Comparison of ENCODE assay signal across 15 cellular contexts in the genomic region with DNA sequence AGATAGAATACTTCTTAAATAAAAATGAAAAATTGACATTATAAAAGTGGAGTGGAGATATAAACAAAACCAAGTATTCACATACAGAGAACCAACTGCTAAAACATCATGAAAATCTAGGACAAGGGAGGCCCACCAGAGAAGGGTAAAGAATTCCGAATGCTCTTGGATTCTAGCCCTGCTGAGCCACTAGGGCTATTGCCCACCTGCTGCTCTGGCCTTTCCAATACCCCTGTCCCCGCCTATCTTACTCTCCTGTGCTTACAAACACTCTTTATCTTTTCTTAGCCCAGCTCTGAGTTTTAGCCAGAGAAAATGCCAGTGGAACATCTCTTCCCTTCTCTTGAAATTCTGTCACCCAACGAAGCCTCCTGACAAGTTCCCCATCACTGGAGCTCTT.
A peak's percentile ranks its signal among the peaks of the same experiment; 100 is the strongest.
DNase-seq lines count a peak whose midpoint lies in the region; ATAC-seq and TF ChIP-seq lines count a peak whose summit lies in the region.
"Had no signal": no experiment of that assay in that cellular context is flagged by ENCODE, and none has a peak within 500 bp of the region (broad histone marks: within the 10 kb centered on the region; RNA-seq: fewer than 3 reads in every experiment).

No MANE protein-coding gene starts in this region.

- H2BK5ac ChIP-seq in mesendoderm (ENCODE audit: low read length): no peak overlapping the region

- H3K36me3 Mint-ChIP-seq in GM23338 (ENCODE audit: low read depth) (peaks cover 28% of the 10 kb centered on the region), endodermal cell (ENCODE audit: low read depth) (peaks cover 10% of the 10 kb centered on the region)
- H3K36me3 Mint-ChIP-seq: CD8-positive, alpha-beta T cell had no signal

- peak; percentile 63 for DNase-seq in GM23338 (ENCODE audit: low spot score)
- peak; percentile 76 for DNase-seq in endodermal cell
- DNase-seq in mesendoderm: peak; percentile 77
- no peak for DNase-seq in hepatic stellate cell (ENCODE audit: low spot score)
- DNase-seq in NCI-H2171 (lab: John Stamatoyannopoulos, UW): no peak
- no peak for DNase-seq in gastrocnemius medialis
- DNase-seq: 8988T; Calu3; CD8-positive, alpha-beta T cell; GDM1; HCEC 1CT had no signal

- H3K4me1 Mint-ChIP-seq in GM23338 (peaks cover 59% of the 10 kb centered on the region), endodermal cell (peaks cover 75% of the 10 kb centered on the region)

- H3K9me2 ChIP-seq in GM23338 (ENCODE audit: insufficient read depth): no peaks in the 10 kb centered on the region

- no peaks in the 10 kb centered on the region for H3K27me3 ChIP-seq in GM23338 (ENCODE audit: insufficient read depth)
- no peaks in the 10 kb centered on the region for H3K27me3 ChIP-seq in HUES64 (ENCODE audit: insufficient read depth, low read length)
- no peaks in the 10 kb centered on the region for H3K27me3 ChIP-seq in endodermal cell (ENCODE audit: control insufficient read depth, insufficient read depth, low read length, poor library complexity, severe bottlenecking)
- H3K27me3 ChIP-seq in mesendoderm (ENCODE audit: insufficient read depth, low read length, poor library complexity): no peaks in the 10 kb centered on the region
- H3K27me3 ChIP-seq in gastrocnemius medialis: no peaks in the 10 kb centered on the region
- H3K27me3 ChIP-seq: BLaER1 had no signal

- H3F3A ChIP-seq in GM23338 (replicated peaks; ENCODE audit: low read depth): no peaks in the 10 kb centered on the region

- WGBS in HUES64: 53% methylated on average over 3 of the region's 3 CpGs
- WGBS in endodermal cell (ENCODE audit: insufficient coverage in 1 of 2, insufficient read length in 1 of 2), 2 experiments: 56 to 71% methylated on average over 3 of the region's 3 CpGs
- WGBS in mesendoderm (ENCODE audit: extremely low coverage, insufficient coverage, low lambda C conversion rate): no CpG with 5 or more reads among the region's 3 CpGs

- H3K9ac ChIP-seq in HUES64 (ENCODE audit: low read depth, low read length) (no peak overlapping the region), endodermal cell (ENCODE audit: extremely low read depth, low read length, poor library complexity, severe bottlenecking) (no peak overlapping the region), mesendoderm (ENCODE audit: low read length) (no peak overlapping the region)
- H3K9ac ChIP-seq: BLaER1, KMS-11 had no signal

- no peak for TF ChIP-seq POLR2A in gastrocnemius medialis (IDR thresholded peaks at IDR 0.05)

- H2BK15ac ChIP-seq in mesendoderm (replicated peaks; ENCODE audit: low read depth): no peak overlapping the region

- in situ Hi-C loops in gastrocnemius medialis (cut with MboI; ENCODE audit: low sequenced_read_pairs in 4 of 4): no loop called here

- H3K79me2 ChIP-seq in GM23338 (replicated peaks; ENCODE audit: insufficient read depth): peaks cover 93% of the 10 kb centered on the region
- H3K79me2 ChIP-seq in mesendoderm (ENCODE audit: control insufficient read depth, insufficient read depth, low read length): peaks cover 6% of the 10 kb centered on the region

- no peak overlapping the region for H3K23ac ChIP-seq in mesendoderm (ENCODE audit: low read length)

- H4K20me1 ChIP-seq in GM23338 (replicated peaks; ENCODE audit: insufficient read depth): 0 out of 2 replicates have a peak, but pooled peaks cover 3% of the 10 kb centered on the region
- H4K20me1 ChIP-seq: BLaER1 had no signal

- no peak overlapping the region for H2AFZ ChIP-seq in GM23338

- peak overlapping the region; percentile 33; the same call in 1 of the 2 replicates for H3K4me2 ChIP-seq in GM23338
- no peak overlapping the region for H3K4me2 ChIP-seq in mesendoderm (ENCODE audit: low read length)
- H3K4me2 ChIP-seq: BLaER1, KMS-11 had no signal

- peak overlapping the region; percentile 83 for H3K18ac ChIP-seq in mesendoderm (ENCODE audit: low read length)

- H3K9me3 Mint-ChIP-seq in GM23338: peaks cover 7% of the 10 kb centered on the region; the same call in 2 of the 3 replicates
- H3K9me3 Mint-ChIP-seq in endodermal cell: no peaks in the 10 kb centered on the region
- H3K9me3 Mint-ChIP-seq: CD8-positive, alpha-beta T cell had no signal

- no peak overlapping the region for H3K4ac ChIP-seq in mesendoderm (ENCODE audit: low read depth, low read length)

- H2BK120ac ChIP-seq in mesendoderm (ENCODE audit: low read depth, low read length): no peak overlapping the region

- H3K56ac ChIP-seq in mesendoderm (ENCODE audit: low read length): no peak overlapping the region

- H3K79me1 ChIP-seq in mesendoderm (ENCODE audit: low read length): peaks cover 3% of the 10 kb centered on the region

- H3K4me1 ChIP-seq in GM23338 (ENCODE audit: insufficient read depth) (peaks cover 74% of the 10 kb centered on the region), HUES64 (ENCODE audit: insufficient read depth, low read length) (peaks cover 81% of the 10 kb centered on the region), endodermal cell (ENCODE audit: control insufficient read depth, insufficient read depth, low read length) (peaks cover 19% of the 10 kb centered on the region), mesendoderm (ENCODE audit: control insufficient read depth, low read depth, low read length) (peaks cover 10% of the 10 kb centered on the region), gastrocnemius medialis (no peaks in the 10 kb centered on the region)

- intact Hi-C loops in gastrocnemius medialis (cut with DNase I; ENCODE audit: low total_unique reads): no loop called here

- no peaks in the 10 kb centered on the region; the same call in 1 of the 2 replicates for H3K36me3 ChIP-seq in GM23338 (ENCODE audit: insufficient read depth)
- H3K36me3 ChIP-seq in HUES64 (ENCODE audit: insufficient read depth, low read length): peaks cover 38% of the 10 kb centered on the region
- no peaks in the 10 kb centered on the region for H3K36me3 ChIP-seq in endodermal cell (ENCODE audit: control insufficient read depth, insufficient read depth, low read length)
- no peaks in the 10 kb centered on the region for H3K36me3 ChIP-seq in mesendoderm (ENCODE audit: control insufficient read depth, insufficient read depth, low read length)
- H3K36me3 ChIP-seq in gastrocnemius medialis: no peaks in the 10 kb centered on the region
- H3K36me3 ChIP-seq: BLaER1 had no signal

- 0 out of 2 replicates have a peak overlapping the region, but pooled peaks have one; percentile 46 for H3K27ac Mint-ChIP-seq in GM23338
- peak overlapping the region; percentile 57 for H3K27ac Mint-ChIP-seq in endodermal cell
- H3K27ac Mint-ChIP-seq: CD8-positive, alpha-beta T cell had no signal

- TF ChIP-seq CTCF in GM23338 (conservative IDR thresholded peaks at IDR 0.05; ENCODE audit: low read depth in 2 of 2) (no peak), endodermal cell (conservative IDR thresholded peaks at IDR 0.05) (peak; percentile 56), gastrocnemius medialis (IDR thresholded peaks at IDR 0.05 in 4 of 5, conservative IDR thresholded peaks at IDR 0.05 in 1 of 5) (no peak)

- H3K27ac ChIP-seq in GM23338 (ENCODE audit: low read depth): peak overlapping the region; percentile 30; the same call in 1 of the 2 replicates
- peak overlapping the region; percentile 21; the same call in 1 of the 2 replicates for H3K27ac ChIP-seq in HUES64 (ENCODE audit: low read depth, low read length)
- no peak overlapping the region for H3K27ac ChIP-seq in endodermal cell (ENCODE audit: low read depth, low read length)
- H3K27ac ChIP-seq in mesendoderm (ENCODE audit: low read depth, low read length): no peak overlapping the region
- H3K27ac ChIP-seq in gastrocnemius medialis: no peak overlapping the region
- H3K27ac ChIP-seq: BLaER1, KMS-11 had no signal

- no peak overlapping the region for H3K4me3 Mint-ChIP-seq in GM23338
- H3K4me3 Mint-ChIP-seq in endodermal cell: no peak overlapping the region
- H3K4me3 Mint-ChIP-seq: CD8-positive, alpha-beta T cell had no signal

- ATAC-seq in GM23338 (peak; percentile 73), GM18502 (IDR thresholded peaks at IDR 0.05; ENCODE audit: poor library complexity, unreplicated experiment) (no peak), gastrocnemius medialis (no peak)
- ATAC-seq: CD8-positive, alpha-beta T cell had no signal

- no peak overlapping the region for H4K5ac ChIP-seq in mesendoderm (ENCODE audit: low read length)

- H3K27me3 Mint-ChIP-seq in GM23338 (ENCODE audit: insufficient read depth, low read depth, poor library complexity) (peaks cover 2% of the 10 kb centered on the region), endodermal cell (ENCODE audit: insufficient read depth) (no peaks in the 10 kb centered on the region)

- H3K4me3 ChIP-seq in GM23338 (0 out of 2 replicates have a peak overlapping the region, but pooled peaks have one; percentile 8), HUES64 (ENCODE audit: low read length) (no peak overlapping the region), endodermal cell (ENCODE audit: low read length) (no peak overlapping the region), mesendoderm (ENCODE audit: low read length) (no peak overlapping the region), gastrocnemius medialis (no peak overlapping the region)
- H3K4me3 ChIP-seq: BLaER1 had no signal

- H4K8ac ChIP-seq in mesendoderm (ENCODE audit: low read depth, low read length): peak overlapping the region; percentile 76

- H2AK5ac ChIP-seq in mesendoderm (ENCODE audit: low read length): no peak overlapping the region

- H3K9me3 ChIP-seq in HUES64 (ENCODE audit: insufficient read depth, low read depth, low read length) (no peaks in the 10 kb centered on the region), endodermal cell (ENCODE audit: control insufficient read depth, low read length) (no peaks in the 10 kb centered on the region), gastrocnemius medialis (no peaks in the 10 kb centered on the region)
- H3K9me3 ChIP-seq: BLaER1 had no signal

TF ChIP-seq in GM23338, 12 proteins besides CTCF, POLR2A, EP300 and RAD21:
- peak; percentile 28; the same call in 1 of the 2 replicates for TF ChIP-seq POLR2AphosphoS5 (IDR thresholded peaks at IDR 0.05; ENCODE audit: low read depth)
- no peak for TF ChIP-seq CREB1 (CRISPR knock-in tag; IDR thresholded peaks at IDR 0.05; ENCODE audit: low read depth)
- no peak for TF ChIP-seq ZNF114 (CRISPR knock-in tag; IDR thresholded peaks at IDR 0.05)

Comparison
In these comparisons a context has a peak if more than half of its experiments do, and no peak if none do; other contexts are left out.
1. DNase-seq: peak in GM23338 (single experiment), endodermal cell (single experiment) and mesendoderm (single experiment); none in hepatic stellate cell (single experiment), NCI-H2171 (single experiment) and gastrocnemius medialis (0 of 2).
2. H3K27ac ChIP-seq: peak in GM23338 (single experiment) and HUES64 (single experiment); none in endodermal cell (single experiment), mesendoderm (single experiment) and gastrocnemius medialis (0 of 4).